ENCODE assay signal across 24 cellular contexts in the genomic region with DNA sequence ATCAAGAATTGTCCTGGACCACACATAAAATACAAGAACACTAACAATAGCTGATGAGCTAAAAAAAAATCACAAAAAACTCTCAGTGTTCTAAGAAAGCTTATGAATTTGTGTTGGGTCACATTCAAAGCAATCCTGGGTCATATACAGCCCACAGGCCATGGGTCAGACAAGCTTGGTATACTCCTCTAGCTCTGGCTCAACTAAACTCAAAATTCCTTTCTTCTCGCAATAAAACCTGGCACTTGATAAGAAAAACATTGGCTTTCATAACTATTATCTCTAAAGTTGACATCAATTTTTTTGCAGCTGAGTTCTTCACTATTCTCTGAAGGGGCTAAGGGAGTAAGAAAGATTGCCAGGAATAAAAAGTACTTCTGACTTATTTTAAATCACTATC. TPM values are rescaled to one million over a fixed set of nuclear protein-coding genes. Genes with fewer than 3 reads are reported as not detected.
DNase-seq lines count a peak whose midpoint lies in the region; ATAC-seq and TF ChIP-seq lines count a peak whose summit lies in the region.
"Had no signal": no experiment of that assay in that cellular context is flagged by ENCODE, and none has a peak within 500 bp of the region (broad histone marks: within the 10 kb centered on the region; RNA-seq: fewer than 3 reads in every experiment).

No MANE protein-coding gene starts in this region.

- DNase-seq in right lobe of liver (no peak), activated B cell treated with CpG ODN at 0.5 μM for 24 hours (no peak), iris pigment epithelial cell (ENCODE audit: low read depth) (peak; percentile 16), NCI-H524 (lab: John Stamatoyannopoulos, UW) (no peak)
- DNase-seq: AML-193; CD4-positive, alpha-beta T cell; COR-L47; DMS79; GM23248; H9; HFFc6; KG1; NCI-H1105; NCI-H146; NCI-H2029; NCI-H526; PC-3; Right ventricle myocardium superior had no signal

- H3K27ac Mint-ChIP-seq in activated B cell treated with CpG ODN at 0.5 μM for 24 hours = peak overlapping the region; percentile 93
- H3K27ac Mint-ChIP-seq: CD4-positive, alpha-beta T cell; H9; HFFc6 had no signal

- H3K9me3 ChIP-seq in liver (ENCODE audit: control insufficient read depth in 4 of 4, low read length in 3 of 4) (no peaks in the 10 kb centered on the region), right lobe of liver (no peaks in the 10 kb centered on the region)

- no peaks in the 10 kb centered on the region for H3K27me3 Mint-ChIP-seq in activated B cell treated with CpG ODN at 0.5 μM for 24 hours
- H3K27me3 Mint-ChIP-seq: CD4-positive, alpha-beta T cell had no signal

- peaks cover 11% of the 10 kb centered on the region for H3K4me1 Mint-ChIP-seq in activated B cell treated with CpG ODN at 0.5 μM for 24 hours

- no peak overlapping the region for H3K9ac ChIP-seq in liver (ENCODE audit: low read depth in 1 of 2, low read length in 2 of 2)
- H3K9ac ChIP-seq: GM23248 had no signal

- H3K27ac ChIP-seq in liver (ENCODE audit: low read depth in 1 of 2, low read length in 2 of 2) = peak overlapping the region; percentile 67 to 77
- H3K27ac ChIP-seq in right lobe of liver = peak overlapping the region in 1 of 3 donors; percentile 61
- H3K27ac ChIP-seq: GM23248, HL-60 had no signal

- peaks cover 12 to 46% (median 24%) of the 10 kb centered on the region in 4 donors for H3K4me1 ChIP-seq in liver (ENCODE audit: control insufficient read depth in 4 of 4, insufficient read depth in 4 of 4, low read length in 3 of 4)
- peaks cover 5 to 56% (median 22%) of the 10 kb centered on the region in 4 donors for H3K4me1 ChIP-seq in right lobe of liver

- H3K4me3 ChIP-seq in liver (ENCODE audit: low read depth in 1 of 3, low read length in 3 of 3) (no peak overlapping the region), right lobe of liver (no peak overlapping the region)
- H3K4me3 ChIP-seq: GM23248 had no signal

- H3K27me3 ChIP-seq in liver (ENCODE audit: control insufficient read depth in 4 of 4, insufficient read depth in 4 of 4, low read length in 3 of 4) = no peaks in the 10 kb centered on the region
- no peaks in the 10 kb centered on the region for H3K27me3 ChIP-seq in right lobe of liver

- intact Hi-C loops in right lobe of liver (cut with DNase I) (no loop called here), activated B cell treated with CpG ODN at 0.5 μM for 24 hours (cut with micrococcal nuclease) (no loop called here)

- H3K36me3 ChIP-seq in liver (ENCODE audit: control insufficient read depth in 4 of 4, insufficient read depth in 3 of 4, low read depth in 1 of 4, low read length in 3 of 4) (no peaks in the 10 kb centered on the region), right lobe of liver (no peaks in the 10 kb centered on the region)

- H3K9me3 Mint-ChIP-seq in activated B cell treated with CpG ODN at 0.5 μM for 24 hours = no peaks in the 10 kb centered on the region
- H3K9me3 Mint-ChIP-seq: CD4-positive, alpha-beta T cell; H9; HFFc6 had no signal

- H3K36me3 Mint-ChIP-seq in activated B cell treated with CpG ODN at 0.5 μM for 24 hours (ENCODE audit: low read depth) = no peaks in the 10 kb centered on the region

- CTCF ChIA-PET in activated B cell treated with CpG ODN at 0.5 μM for 24 hours (lab: Charles Lee) = interaction anchor here (0.9 to 1.4 kb wide), 2 partner anchors 12 to 14 kb away, joined by 3 to 5 read pairs; no protein-coding TSS in a partner anchor

- no peak for TF ChIP-seq POLR2A in right lobe of liver (IDR thresholded peaks at IDR 0.05)

- POLR2A ChIA-PET in activated B cell treated with CpG ODN at 0.5 μM for 24 hours (lab: Charles Lee) = interaction anchor here (1.8 to 2.3 kb wide), 2 partner anchors 13 to 41 kb away, joined by 7 to 9 read pairs; no protein-coding TSS in a partner anchor

- TF ChIP-seq CTCF in liver (IDR thresholded peaks at IDR 0.05; ENCODE audit: low read depth, low read length, missing input control) = no peak
- TF ChIP-seq CTCF in right lobe of liver (IDR thresholded peaks at IDR 0.05) = no peak
- TF ChIP-seq CTCF in activated B cell treated with CpG ODN at 0.5 μM for 24 hours (IDR thresholded peaks at IDR 0.05) = no peak

- ATAC-seq in right lobe of liver = no peak
- ATAC-seq in activated B cell treated with CpG ODN at 0.5 μM for 24 hours (ENCODE audit: low read depth) = no peak
- no peak for ATAC-seq in GM18520 (IDR thresholded peaks at IDR 0.05; ENCODE audit: unreplicated experiment)
- ATAC-seq in HG03025 (IDR thresholded peaks at IDR 0.05; ENCODE audit: low FRiP score, unreplicated experiment) = no peak
- no peak for ATAC-seq in HG02981 (IDR thresholded peaks at IDR 0.05; ENCODE audit: unreplicated experiment)

- peak overlapping the region; percentile 24 for H3K4me3 Mint-ChIP-seq in activated B cell treated with CpG ODN at 0.5 μM for 24 hours
- H3K4me3 Mint-ChIP-seq: CD4-positive, alpha-beta T cell; H9; HFFc6 had no signal

- TF ChIP-seq RAD21 in liver (IDR thresholded peaks at IDR 0.05) = no peak

- 26% methylated on average over 1 of the region's 1 CpG for WGBS in liver
- 20% methylated on average over 1 of the region's 1 CpG for WGBS in right lobe of liver (ENCODE audit: insufficient coverage, low coverage, low lambda C conversion rate, missing lambda C conversion rate)

TF ChIP-seq in liver, 16 proteins besides CTCF, POLR2A, EP300 and RAD21:
- TF ChIP-seq TAF1 (conservative IDR thresholded peaks at IDR 0.05) (no peak), SP1 (IDR thresholded peaks at IDR 0.05) (no peak), EGR1 (IDR thresholded peaks at IDR 0.05; ENCODE audit: low read depth in 2 of 2) (no peak), YY1 (IDR thresholded peaks at IDR 0.05) (no peak), RXRA (IDR thresholded peaks at IDR 0.05) (no peak), FOXA1 (IDR thresholded peaks at IDR 0.05) (no peak), HNF4A (conservative IDR thresholded peaks at IDR 0.05) (no peak)
- TF ChIP-seq, protein P1, sequence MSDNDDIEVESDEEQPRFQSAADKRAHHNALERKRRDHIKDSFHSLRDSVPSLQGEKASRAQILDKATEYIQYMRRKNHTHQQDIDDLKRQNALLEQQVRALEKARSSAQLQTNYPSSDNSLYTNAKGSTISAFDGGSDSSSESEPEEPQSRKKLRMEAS (IDR thresholded peaks at IDR 0.05) = no peak
- TF ChIP-seq, protein P2, sequence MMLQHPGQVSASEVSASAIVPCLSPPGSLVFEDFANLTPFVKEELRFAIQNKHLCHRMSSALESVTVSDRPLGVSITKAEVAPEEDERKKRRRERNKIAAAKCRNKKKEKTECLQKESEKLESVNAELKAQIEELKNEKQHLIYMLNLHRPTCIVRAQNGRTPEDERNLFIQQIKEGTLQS (IDR thresholded peaks at IDR 0.05) = no peak
- TF ChIP-seq, protein P3, sequence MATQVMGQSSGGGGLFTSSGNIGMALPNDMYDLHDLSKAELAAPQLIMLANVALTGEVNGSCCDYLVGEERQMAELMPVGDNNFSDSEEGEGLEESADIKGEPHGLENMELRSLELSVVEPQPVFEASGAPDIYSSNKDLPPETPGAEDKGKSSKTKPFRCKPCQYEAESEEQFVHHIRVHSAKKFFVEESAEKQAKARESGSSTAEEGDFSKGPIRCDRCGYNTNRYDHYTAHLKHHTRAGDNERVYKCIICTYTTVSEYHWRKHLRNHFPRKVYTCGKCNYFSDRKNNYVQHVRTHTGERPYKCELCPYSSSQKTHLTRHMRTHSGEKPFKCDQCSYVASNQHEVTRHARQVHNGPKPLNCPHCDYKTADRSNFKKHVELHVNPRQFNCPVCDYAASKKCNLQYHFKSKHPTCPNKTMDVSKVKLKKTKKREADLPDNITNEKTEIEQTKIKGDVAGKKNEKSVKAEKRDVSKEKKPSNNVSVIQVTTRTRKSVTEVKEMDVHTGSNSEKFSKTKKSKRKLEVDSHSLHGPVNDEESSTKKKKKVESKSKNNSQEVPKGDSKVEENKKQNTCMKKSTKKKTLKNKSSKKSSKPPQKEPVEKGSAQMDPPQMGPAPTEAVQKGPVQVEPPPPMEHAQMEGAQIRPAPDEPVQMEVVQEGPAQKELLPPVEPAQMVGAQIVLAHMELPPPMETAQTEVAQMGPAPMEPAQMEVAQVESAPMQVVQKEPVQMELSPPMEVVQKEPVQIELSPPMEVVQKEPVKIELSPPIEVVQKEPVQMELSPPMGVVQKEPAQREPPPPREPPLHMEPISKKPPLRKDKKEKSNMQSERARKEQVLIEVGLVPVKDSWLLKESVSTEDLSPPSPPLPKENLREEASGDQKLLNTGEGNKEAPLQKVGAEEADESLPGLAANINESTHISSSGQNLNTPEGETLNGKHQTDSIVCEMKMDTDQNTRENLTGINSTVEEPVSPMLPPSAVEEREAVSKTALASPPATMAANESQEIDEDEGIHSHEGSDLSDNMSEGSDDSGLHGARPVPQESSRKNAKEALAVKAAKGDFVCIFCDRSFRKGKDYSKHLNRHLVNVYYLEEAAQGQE (IDR thresholded peaks at IDR 0.05) = no peak

RNA-seq across cellular contexts. Expression of a gene that starts 38.3 kb away (rescaled TPM):
- total RNA-seq in liver (under 1 TPM; 0.75 TPM), right lobe of liver (1 to 10 TPM in 4 of 6 experiments, under 1 TPM in 2; 0.82 to 1.5 (median 1.2) TPM), activated B cell treated with CpG ODN at 0.5 μM for 24 hours (1.8 and 2.6 TPM in 2 replicates)
- 1 to 10 TPM in 1 of 2 donors, under 1 TPM in 1; 0.45 to 1.0 TPM for polyA plus RNA-seq in liver

RNA-seq across cellular contexts. Expression of a gene that starts 38.6 kb away (rescaled TPM):
- total RNA-seq in liver (1 to 10 TPM; 1.4 to 3.8 TPM), right lobe of liver (1 to 10 TPM; 1.3 to 2.3 (median 1.9) TPM), activated B cell treated with CpG ODN at 0.5 μM for 24 hours (6.4 and 6.8 TPM in 2 replicates)
- polyA plus RNA-seq in liver = under 1 TPM; 0.18 to 0.58 TPM
- total RNA-seq: HT-29 had no signal
